Comparison of ENCODE assay signal across 8 cellular contexts in genomic region chr9:127452481-127453092, GRCh38. TPM values are rescaled to one million over a fixed set of nuclear protein-coding genes. Genes with fewer than 3 reads are reported as not detected.
DNase-seq lines count a peak whose midpoint lies in the region; ATAC-seq and TF ChIP-seq lines count a peak whose summit lies in the region.

No MANE protein-coding gene starts in this region.

- H3K36me3 ChIP-seq in iPS-15b (ENCODE audit: control insufficient read depth, insufficient read depth, low read length) = peaks cover 50% of the 10 kb centered on the region

- no peaks in the 10 kb centered on the region for H3K27me3 ChIP-seq in iPS-15b (ENCODE audit: control insufficient read depth, insufficient read depth, low read length)

- peak overlapping the region; percentile 96 for H3K27ac Mint-ChIP-seq in activated naive CD8-positive, alpha-beta T cell treated with anti-CD3 and anti-CD28 coated beads, Interleukin-2, amount 10 ng/mL, durations not matched to agents 7 days and 5 days
- H3K27ac Mint-ChIP-seq in stimulated activated naive CD8-positive, alpha-beta T cell treated with anti-CD3 and anti-CD28 coated beads, Interleukin-15, amount 100 ng/mL, for 72 hours = peak overlapping the region in 1 of 2 donors; percentile 99

- DNase-seq in AG10803 (ENCODE audit: low read depth) (peak; percentile 35), HuH-7 (ENCODE audit: low spot score) (peak; percentile 53), sciatic nerve (ENCODE audit: low spot score) (no peak)
- no peak for DNase-seq in activated naive CD8-positive, alpha-beta T cell treated with anti-CD3 and anti-CD28 coated beads, Interleukin-2, amount 10 ng/mL, durations not matched to agents 7 days and 5 days
- no peak for DNase-seq in stimulated activated naive CD8-positive, alpha-beta T cell treated with anti-CD3 and anti-CD28 coated beads, Interleukin-15, amount 100 ng/mL, for 72 hours
- DNase-seq in activated CD4-positive, CD25-positive, alpha-beta regulatory T cell treated with anti-CD3 and anti-CD28 coated beads, Interleukin-2, amount 50 U/mL, for 72 hours = no peak

- no peaks in the 10 kb centered on the region for H3K9me3 ChIP-seq in iPS-15b (ENCODE audit: control insufficient read depth, insufficient read depth, low read length)

- H3K4me1 ChIP-seq in iPS-15b (ENCODE audit: control insufficient read depth, insufficient read depth, low read length) = peaks cover 3% of the 10 kb centered on the region

- peak overlapping the region; percentile 39 for H3K9ac ChIP-seq in iPS-15b (ENCODE audit: low read depth, low read length)

- peak overlapping the region; percentile 89 for H3K4me3 Mint-ChIP-seq in activated naive CD8-positive, alpha-beta T cell treated with anti-CD3 and anti-CD28 coated beads, Interleukin-2, amount 10 ng/mL, durations not matched to agents 7 days and 5 days
- peak overlapping the region; percentile 93 to 95 for H3K4me3 Mint-ChIP-seq in stimulated activated naive CD8-positive, alpha-beta T cell treated with anti-CD3 and anti-CD28 coated beads, Interleukin-15, amount 100 ng/mL, for 72 hours

- peaks cover 32% of the 10 kb centered on the region for H3K4me1 Mint-ChIP-seq in activated naive CD8-positive, alpha-beta T cell treated with anti-CD3 and anti-CD28 coated beads, Interleukin-2, amount 10 ng/mL, durations not matched to agents 7 days and 5 days
- H3K4me1 Mint-ChIP-seq in stimulated activated naive CD8-positive, alpha-beta T cell treated with anti-CD3 and anti-CD28 coated beads, Interleukin-15, amount 100 ng/mL, for 72 hours = peaks cover 55% of the 10 kb centered on the region

- no peaks in the 10 kb centered on the region for H3K27me3 Mint-ChIP-seq in activated naive CD8-positive, alpha-beta T cell treated with anti-CD3 and anti-CD28 coated beads, Interleukin-2, amount 10 ng/mL, durations not matched to agents 7 days and 5 days
- H3K27me3 Mint-ChIP-seq in stimulated activated naive CD8-positive, alpha-beta T cell treated with anti-CD3 and anti-CD28 coated beads, Interleukin-15, amount 100 ng/mL, for 72 hours = no peaks in the 10 kb centered on the region

- peaks cover 40% of the 10 kb centered on the region for H3K36me3 Mint-ChIP-seq in activated naive CD8-positive, alpha-beta T cell treated with anti-CD3 and anti-CD28 coated beads, Interleukin-2, amount 10 ng/mL, durations not matched to agents 7 days and 5 days

- ATAC-seq in activated naive CD8-positive, alpha-beta T cell treated with anti-CD3 and anti-CD28 coated beads, Interleukin-2, amount 10 ng/mL, durations not matched to agents 7 days and 5 days (ENCODE audit: low read depth) = no peak
- ATAC-seq in stimulated activated naive CD8-positive, alpha-beta T cell treated with anti-CD3 and anti-CD28 coated beads, Interleukin-15, amount 100 ng/mL, for 72 hours = no peak
- ATAC-seq in sciatic nerve = no peak
- no peak for ATAC-seq in GM21723 (IDR thresholded peaks at IDR 0.05; ENCODE audit: unreplicated experiment)

- peak; percentile 13 for TF ChIP-seq CTCF in AG10803 (conservative IDR thresholded peaks at IDR 0.05; ENCODE audit: low read length)

- POLR2A ChIA-PET in activated naive CD8-positive, alpha-beta T cell treated with anti-CD3 and anti-CD28 coated beads, Interleukin-2, amount 10 ng/mL, durations not matched to agents 7 days and 5 days (lab: Charles Lee) = interaction anchor here (0.6 to 4.2 kb wide), 6 partner anchors 8 to 282 kb away, joined by 4 to 32 read pairs (median 13); partner anchors contain the start of genes SLC2A8, TOR2A and ZNF79

- H3K9me3 Mint-ChIP-seq in activated naive CD8-positive, alpha-beta T cell treated with anti-CD3 and anti-CD28 coated beads, Interleukin-2, amount 10 ng/mL, durations not matched to agents 7 days and 5 days = peaks cover 4% of the 10 kb centered on the region
- H3K9me3 Mint-ChIP-seq in stimulated activated naive CD8-positive, alpha-beta T cell treated with anti-CD3 and anti-CD28 coated beads, Interleukin-15, amount 100 ng/mL, for 72 hours = no peaks in the 10 kb centered on the region

- intact Hi-C loops in sciatic nerve (cut with DNase I) = no loop called here

- peak overlapping the region; percentile 96 for H3K4me3 ChIP-seq in AG10803 (ENCODE audit: low read length)
- peak overlapping the region; percentile 95 for H3K4me3 ChIP-seq in iPS-15b (ENCODE audit: low read depth, low read length)

RNA-seq across cellular contexts. Expression of gene LRSAM1, which starts 1.3 kb away (rescaled TPM):
- 10 to 100 TPM; 22.4 to 25.5 TPM for total RNA-seq in activated naive CD8-positive, alpha-beta T cell treated with anti-CD3 and anti-CD28 coated beads, Interleukin-2, amount 10 ng/mL, durations not matched to agents 7 days and 5 days
- total RNA-seq in sciatic nerve = 27.0 TPM

RNA-seq across cellular contexts. Expression of gene RPL12, which starts 1.4 kb away (rescaled TPM):
- 1,000 to 10,000 TPM; 1,332 to 1,343 TPM for total RNA-seq in activated naive CD8-positive, alpha-beta T cell treated with anti-CD3 and anti-CD28 coated beads, Interleukin-2, amount 10 ng/mL, durations not matched to agents 7 days and 5 days
- 894 TPM for total RNA-seq in sciatic nerve

RNA-seq across cellular contexts. Expression of gene ZNF79, which starts 28.4 kb away (rescaled TPM):
- 10 to 100 TPM; 14.2 to 15.0 TPM for total RNA-seq in activated naive CD8-positive, alpha-beta T cell treated with anti-CD3 and anti-CD28 coated beads, Interleukin-2, amount 10 ng/mL, durations not matched to agents 7 days and 5 days
- 12.8 TPM for total RNA-seq in sciatic nerve

RNA-seq across cellular contexts. Expression of gene SLC2A8, which starts 55.6 kb away (rescaled TPM):
- total RNA-seq in activated naive CD8-positive, alpha-beta T cell treated with anti-CD3 and anti-CD28 coated beads, Interleukin-2, amount 10 ng/mL, durations not matched to agents 7 days and 5 days = 1 to 10 TPM; 3.4 to 4.1 TPM
- total RNA-seq in sciatic nerve = 22.5 TPM

Comparison
In these comparisons a context has a peak if more than half of its experiments do, and no peak if none do; other contexts are left out.
1. DNase-seq: peak in AG10803 (single experiment) and HuH-7 (single experiment); none in activated naive CD8-positive, alpha-beta T cell treated with anti-CD3 and anti-CD28 coated beads, Interleukin-2, amount 10 ng/mL, durations not matched to agents 7 days and 5 days (single experiment), stimulated activated naive CD8-positive, alpha-beta T cell treated with anti-CD3 and anti-CD28 coated beads, Interleukin-15, amount 100 ng/mL, for 72 hours (0 of 2), activated CD4-positive, CD25-positive, alpha-beta regulatory T cell treated with anti-CD3 and anti-CD28 coated beads, Interleukin-2, amount 50 U/mL, for 72 hours (single experiment) and sciatic nerve (single experiment).